ENCODE assay signal across 1 cellular context in the genomic region with DNA sequence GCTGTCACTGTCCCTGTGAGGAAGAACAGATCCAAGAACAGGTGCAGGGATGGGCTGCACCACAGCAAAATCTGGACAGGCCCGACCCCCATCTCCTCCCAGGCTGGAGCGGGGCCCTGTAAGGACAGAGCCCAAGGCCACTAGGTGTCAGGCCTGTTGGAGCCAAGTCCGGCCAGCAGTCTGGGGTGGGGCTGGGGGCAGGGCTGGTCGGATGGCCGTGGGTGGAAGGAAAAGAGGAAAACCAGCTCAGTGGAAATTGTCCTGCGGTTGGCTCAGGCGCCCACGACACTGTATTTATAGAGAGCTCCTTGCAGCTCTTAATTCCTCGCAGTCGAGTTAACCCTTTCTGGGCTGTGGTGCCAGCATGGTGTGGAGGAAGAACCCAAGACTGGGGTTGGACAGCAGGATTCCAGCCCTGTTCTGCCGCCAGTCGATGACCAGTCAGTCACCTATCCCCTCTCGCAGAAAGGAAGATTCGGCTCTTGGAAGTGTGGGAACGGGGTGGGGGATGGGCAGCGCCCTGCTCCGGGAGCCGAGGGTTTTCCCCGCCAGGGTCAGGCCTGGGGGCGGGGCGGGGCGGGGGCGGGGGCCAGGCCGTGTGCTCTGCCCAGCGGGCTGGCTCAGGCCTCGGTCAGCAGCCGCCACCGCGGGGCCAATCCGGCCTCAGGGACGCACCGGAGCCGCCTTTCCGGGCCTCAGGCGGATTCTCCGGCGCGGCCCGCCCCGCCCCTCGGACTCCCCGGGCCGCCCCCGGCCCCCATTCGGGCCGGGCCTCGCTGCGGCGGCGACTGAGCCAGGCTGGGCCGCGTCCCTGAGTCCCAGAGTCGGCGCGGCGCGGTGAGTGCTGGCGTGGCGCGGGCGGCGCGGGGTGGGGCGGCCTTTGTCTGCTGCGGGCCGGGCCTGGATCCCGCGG.
A peak's percentile ranks its signal among the peaks of the same experiment; 100 is the strongest.
TF ChIP-seq lines count a peak whose summit lies in the region.

Gene CD276, plus strand, starts transcription at position 760 of the 913 bp plus-strand sequence. CDS start 15,257 bp downstream, outside the sequence.

TF ChIP-seq in HepG2, 621 proteins besides CTCF, POLR2A, EP300 and RAD21 (continued from another document and continues in another):
- TF ChIP-seq, protein P1, sequence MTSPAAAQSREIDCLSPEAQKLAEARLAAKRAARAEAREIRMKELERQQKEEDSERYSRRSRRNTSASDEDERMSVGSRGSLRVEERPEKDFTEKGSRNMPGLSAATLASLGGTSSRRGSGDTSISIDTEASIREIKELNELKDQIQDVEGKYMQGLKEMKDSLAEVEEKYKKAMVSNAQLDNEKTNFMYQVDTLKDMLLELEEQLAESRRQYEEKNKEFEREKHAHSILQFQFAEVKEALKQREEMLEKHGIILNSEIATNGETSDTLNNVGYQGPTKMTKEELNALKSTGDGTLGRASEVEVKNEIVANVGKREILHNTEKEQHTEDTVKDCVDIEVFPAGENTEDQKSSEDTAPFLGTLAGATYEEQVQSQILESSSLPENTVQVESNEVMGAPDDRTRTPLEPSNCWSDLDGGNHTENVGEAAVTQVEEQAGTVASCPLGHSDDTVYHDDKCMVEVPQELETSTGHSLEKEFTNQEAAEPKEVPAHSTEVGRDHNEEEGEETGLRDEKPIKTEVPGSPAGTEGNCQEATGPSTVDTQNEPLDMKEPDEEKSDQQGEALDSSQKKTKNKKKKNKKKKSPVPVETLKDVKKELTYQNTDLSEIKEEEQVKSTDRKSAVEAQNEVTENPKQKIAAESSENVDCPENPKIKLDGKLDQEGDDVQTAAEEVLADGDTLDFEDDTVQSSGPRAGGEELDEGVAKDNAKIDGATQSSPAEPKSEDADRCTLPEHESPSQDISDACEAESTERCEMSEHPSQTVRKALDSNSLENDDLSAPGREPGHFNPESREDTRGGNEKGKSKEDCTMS (CRISPR knock-in tag; conservative IDR thresholded peaks at IDR 0.05), result no peak
- peak; percentile 46 for TF ChIP-seq ZNF687 (CRISPR knock-in tag; IDR thresholded peaks at IDR 0.05)
- TF ChIP-seq MAFG (CRISPR knock-in tag; IDR thresholded peaks at IDR 0.05), result no peak
- TF ChIP-seq, protein P2, sequence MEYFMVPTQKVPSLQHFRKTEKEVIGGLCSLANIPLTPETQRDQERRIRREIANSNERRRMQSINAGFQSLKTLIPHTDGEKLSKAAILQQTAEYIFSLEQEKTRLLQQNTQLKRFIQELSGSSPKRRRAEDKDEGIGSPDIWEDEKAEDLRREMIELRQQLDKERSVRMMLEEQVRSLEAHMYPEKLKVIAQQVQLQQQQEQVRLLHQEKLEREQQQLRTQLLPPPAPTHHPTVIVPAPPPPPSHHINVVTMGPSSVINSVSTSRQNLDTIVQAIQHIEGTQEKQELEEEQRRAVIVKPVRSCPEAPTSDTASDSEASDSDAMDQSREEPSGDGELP (IDR thresholded peaks at IDR 0.05; ENCODE audit: borderline replicate concordance, low read depth), result no peak
- TF ChIP-seq ZNF234 (CRISPR knock-in tag; conservative IDR thresholded peaks at IDR 0.05), result no peak
- TF ChIP-seq ZBTB38 (CRISPR knock-in tag; IDR thresholded peaks at IDR 0.05), result no peak
- TF ChIP-seq ZNF160 (CRISPR knock-in tag; IDR thresholded peaks at IDR 0.05), result no peak
- no peak for TF ChIP-seq ZNF207 (IDR thresholded peaks at IDR 0.05; ENCODE audit: borderline replicate concordance)
- peak; percentile 19; the same call in 1 of the 2 replicates for TF ChIP-seq CHD4 (IDR thresholded peaks at IDR 0.05; ENCODE audit: borderline replicate concordance, low read length)
- no peak for TF ChIP-seq CREM (IDR thresholded peaks at IDR 0.05)
- no peak for TF ChIP-seq CREM (CRISPR knock-in tag; IDR thresholded peaks at IDR 0.05)
- no peak for TF ChIP-seq ETV5 (CRISPR knock-in tag; IDR thresholded peaks at IDR 0.05; ENCODE audit: borderline replicate concordance)
- no peak for TF ChIP-seq CCDC6 (CRISPR knock-in tag; IDR thresholded peaks at IDR 0.05)
- TF ChIP-seq, protein P3, sequence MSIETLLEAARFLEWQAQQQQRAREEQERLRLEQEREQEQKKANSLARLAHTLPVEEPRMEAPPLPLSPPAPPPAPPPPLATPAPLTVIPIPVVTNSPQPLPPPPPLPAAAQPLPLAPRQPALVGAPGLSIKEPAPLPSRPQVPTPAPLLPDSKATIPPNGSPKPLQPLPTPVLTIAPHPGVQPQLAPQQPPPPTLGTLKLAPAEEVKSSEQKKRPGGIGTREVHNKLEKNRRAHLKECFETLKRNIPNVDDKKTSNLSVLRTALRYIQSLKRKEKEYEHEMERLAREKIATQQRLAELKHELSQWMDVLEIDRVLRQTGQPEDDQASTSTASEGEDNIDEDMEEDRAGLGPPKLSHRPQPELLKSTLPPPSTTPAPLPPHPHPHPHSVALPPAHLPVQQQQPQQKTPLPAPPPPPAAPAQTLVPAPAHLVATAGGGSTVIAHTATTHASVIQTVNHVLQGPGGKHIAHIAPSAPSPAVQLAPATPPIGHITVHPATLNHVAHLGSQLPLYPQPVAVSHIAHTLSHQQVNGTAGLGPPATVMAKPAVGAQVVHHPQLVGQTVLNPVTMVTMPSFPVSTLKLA (IDR thresholded peaks at IDR 0.05), result no peak
- 0 out of 2 replicates have a peak, but pooled peaks have one; percentile 27 for TF ChIP-seq RFXAP (CRISPR knock-in tag; IDR thresholded peaks at IDR 0.05; ENCODE audit: borderline replicate concordance)
- TF ChIP-seq, protein P4, sequence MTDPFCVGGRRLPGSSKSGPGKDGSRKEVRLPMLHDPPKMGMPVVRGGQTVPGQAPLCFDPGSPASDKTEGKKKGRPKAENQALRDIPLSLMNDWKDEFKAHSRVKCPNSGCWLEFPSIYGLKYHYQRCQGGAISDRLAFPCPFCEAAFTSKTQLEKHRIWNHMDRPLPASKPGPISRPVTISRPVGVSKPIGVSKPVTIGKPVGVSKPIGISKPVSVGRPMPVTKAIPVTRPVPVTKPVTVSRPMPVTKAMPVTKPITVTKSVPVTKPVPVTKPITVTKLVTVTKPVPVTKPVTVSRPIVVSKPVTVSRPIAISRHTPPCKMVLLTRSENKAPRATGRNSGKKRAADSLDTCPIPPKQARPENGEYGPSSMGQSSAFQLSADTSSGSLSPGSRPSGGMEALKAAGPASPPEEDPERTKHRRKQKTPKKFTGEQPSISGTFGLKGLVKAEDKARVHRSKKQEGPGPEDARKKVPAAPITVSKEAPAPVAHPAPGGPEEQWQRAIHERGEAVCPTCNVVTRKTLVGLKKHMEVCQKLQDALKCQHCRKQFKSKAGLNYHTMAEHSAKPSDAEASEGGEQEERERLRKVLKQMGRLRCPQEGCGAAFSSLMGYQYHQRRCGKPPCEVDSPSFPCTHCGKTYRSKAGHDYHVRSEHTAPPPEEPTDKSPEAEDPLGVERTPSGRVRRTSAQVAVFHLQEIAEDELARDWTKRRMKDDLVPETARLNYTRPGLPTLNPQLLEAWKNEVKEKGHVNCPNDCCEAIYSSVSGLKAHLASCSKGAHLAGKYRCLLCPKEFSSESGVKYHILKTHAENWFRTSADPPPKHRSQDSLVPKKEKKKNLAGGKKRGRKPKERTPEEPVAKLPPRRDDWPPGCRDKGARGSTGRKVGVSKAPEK (CRISPR knock-in tag; IDR thresholded peaks at IDR 0.05; ENCODE audit: borderline replicate concordance), result no peak
- no peak for TF ChIP-seq SRF (IDR thresholded peaks at IDR 0.05; ENCODE audit: low read depth, low read length)
- peak; percentile 14; the same call in 1 of the 2 replicates for TF ChIP-seq SPEN (CRISPR knock-in tag; IDR thresholded peaks at IDR 0.05; ENCODE audit: low read depth)
- no peak for TF ChIP-seq ZBTB21 (CRISPR knock-in tag; IDR thresholded peaks at IDR 0.05)
- TF ChIP-seq ZEB1 (IDR thresholded peaks at IDR 0.05; ENCODE audit: insufficient replicate concordance, low read depth), result no peak
- TF ChIP-seq RBM22 (optimal IDR thresholded peaks at IDR 0.05; ENCODE audit: low read length), result no peak
- no peak for TF ChIP-seq ZNF3 (CRISPR knock-in tag; IDR thresholded peaks at IDR 0.05)
- TF ChIP-seq RFX5 (IDR thresholded peaks at IDR 0.05; ENCODE audit: low read depth, low read length), result no peak
- no peak; the same call in 1 of the 2 replicates for TF ChIP-seq ZNF296 (CRISPR knock-in tag; conservative IDR thresholded peaks at IDR 0.05)
- no peak for TF ChIP-seq ASH2L (IDR thresholded peaks at IDR 0.05; ENCODE audit: insufficient read length, low read depth, low read length)
- TF ChIP-seq SMAD9 (CRISPR knock-in tag; IDR thresholded peaks at IDR 0.05), result no peak
- TF ChIP-seq PPARG (CRISPR knock-in tag; conservative IDR thresholded peaks at IDR 0.05), result no peak
- TF ChIP-seq, protein P5, sequence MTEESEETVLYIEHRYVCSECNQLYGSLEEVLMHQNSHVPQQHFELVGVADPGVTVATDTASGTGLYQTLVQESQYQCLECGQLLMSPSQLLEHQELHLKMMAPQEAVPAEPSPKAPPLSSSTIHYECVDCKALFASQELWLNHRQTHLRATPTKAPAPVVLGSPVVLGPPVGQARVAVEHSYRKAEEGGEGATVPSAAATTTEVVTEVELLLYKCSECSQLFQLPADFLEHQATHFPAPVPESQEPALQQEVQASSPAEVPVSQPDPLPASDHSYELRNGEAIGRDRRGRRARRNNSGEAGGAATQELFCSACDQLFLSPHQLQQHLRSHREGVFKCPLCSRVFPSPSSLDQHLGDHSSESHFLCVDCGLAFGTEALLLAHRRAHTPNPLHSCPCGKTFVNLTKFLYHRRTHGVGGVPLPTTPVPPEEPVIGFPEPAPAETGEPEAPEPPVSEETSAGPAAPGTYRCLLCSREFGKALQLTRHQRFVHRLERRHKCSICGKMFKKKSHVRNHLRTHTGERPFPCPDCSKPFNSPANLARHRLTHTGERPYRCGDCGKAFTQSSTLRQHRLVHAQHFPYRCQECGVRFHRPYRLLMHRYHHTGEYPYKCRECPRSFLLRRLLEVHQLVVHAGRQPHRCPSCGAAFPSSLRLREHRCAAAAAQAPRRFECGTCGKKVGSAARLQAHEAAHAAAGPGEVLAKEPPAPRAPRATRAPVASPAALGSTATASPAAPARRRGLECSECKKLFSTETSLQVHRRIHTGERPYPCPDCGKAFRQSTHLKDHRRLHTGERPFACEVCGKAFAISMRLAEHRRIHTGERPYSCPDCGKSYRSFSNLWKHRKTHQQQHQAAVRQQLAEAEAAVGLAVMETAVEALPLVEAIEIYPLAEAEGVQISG (CRISPR knock-in tag; IDR thresholded peaks at IDR 0.05), result 0 out of 2 replicates have a peak, but pooled peaks have one; percentile 23
- TF ChIP-seq KAT2B (IDR thresholded peaks at IDR 0.05; ENCODE audit: borderline replicate concordance, low read depth, low read length), result no peak
- 0 out of 2 replicates have a peak, but pooled peaks have one; percentile 28 for TF ChIP-seq KDM6A (CRISPR knock-in tag; IDR thresholded peaks at IDR 0.05; ENCODE audit: low read depth)
- peak; percentile 34 for TF ChIP-seq YEATS4 (CRISPR knock-in tag; IDR thresholded peaks at IDR 0.05; ENCODE audit: borderline replicate concordance)
- no peak for TF ChIP-seq CENPBD1 (CRISPR knock-in tag; IDR thresholded peaks at IDR 0.05; ENCODE audit: borderline replicate concordance, low read depth)
- no peak for TF ChIP-seq ZNF329 (CRISPR knock-in tag; IDR thresholded peaks at IDR 0.05; ENCODE audit: low read depth)
- TF ChIP-seq THAP8 (CRISPR knock-in tag; IDR thresholded peaks at IDR 0.05; ENCODE audit: borderline replicate concordance), result no peak
- no peak for TF ChIP-seq YEATS2 (CRISPR knock-in tag; IDR thresholded peaks at IDR 0.05; ENCODE audit: borderline replicate concordance)
- TF ChIP-seq HBP1 (CRISPR knock-in tag; IDR thresholded peaks at IDR 0.05; ENCODE audit: low read depth), result no peak
- no peak for TF ChIP-seq JUND (CRISPR knock-in tag; IDR thresholded peaks at IDR 0.05)
- TF ChIP-seq ZNF552 (CRISPR knock-in tag; IDR thresholded peaks at IDR 0.05; ENCODE audit: borderline replicate concordance), result no peak
